ENCODE assay signal across 18 cellular contexts in the genomic region with DNA sequence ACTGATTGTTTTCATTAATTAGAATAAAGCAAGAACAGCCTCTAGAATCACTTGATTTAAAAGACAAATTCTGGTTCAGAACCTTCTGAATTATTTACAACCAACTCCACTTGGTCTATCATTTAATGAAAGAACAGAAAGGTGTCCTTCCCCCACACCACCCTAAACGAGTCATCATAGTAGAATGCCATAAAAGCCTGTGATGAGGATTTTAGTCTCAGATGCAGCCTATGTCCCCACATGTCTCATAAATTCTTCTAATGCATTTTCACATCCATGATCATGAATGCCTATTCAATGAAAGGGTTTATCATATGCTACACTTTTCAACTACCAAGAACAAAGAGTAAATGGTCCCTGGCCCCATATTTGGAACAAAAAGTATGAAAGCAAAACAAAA.
A peak's percentile ranks its signal among the peaks of the same experiment; 100 is the strongest.
DNase-seq lines count a peak whose midpoint lies in the region; ATAC-seq and TF ChIP-seq lines count a peak whose summit lies in the region.
"Had no signal": no experiment of that assay in that cellular context is flagged by ENCODE, and none has a peak within 500 bp of the region (broad histone marks: within the 10 kb centered on the region; RNA-seq: fewer than 3 reads in every experiment).

No MANE protein-coding gene starts in this region.

- no peak for TF ChIP-seq EP300 in tibial nerve (IDR thresholded peaks at IDR 0.05)

- no peaks in the 10 kb centered on the region for H3K4me1 ChIP-seq in foreskin keratinocyte
- H3K4me1 ChIP-seq in tibial nerve: peaks cover 0 to 11% (median 0%) of the 10 kb centered on the region in 4 donors
- H3K4me1 ChIP-seq: BE2C had no signal

- H3K9me3 ChIP-seq in tibial nerve: no peaks in the 10 kb centered on the region
- H3K9me3 ChIP-seq: BE2C had no signal

- no peak for TF ChIP-seq CTCF in foreskin keratinocyte (conservative IDR thresholded peaks at IDR 0.05)
- no peak for TF ChIP-seq CTCF in tibial nerve (IDR thresholded peaks at IDR 0.05)

- 0 to 3% methylated on average over 1 of the region's 1 CpG for WGBS in tibial nerve, 2 donors

- DNase-seq in EL: peak; percentile 50
- DNase-seq in M059J (ENCODE audit: low read depth): peak; percentile 47
- DNase-seq in foreskin keratinocyte: peak in 1 of 2 donors; percentile 56
- DNase-seq in tibial nerve (ENCODE audit: low spot score in 2 of 2): no peak
- DNase-seq in inferior parietal cortex (ENCODE audit: extremely low spot score): no peak
- DNase-seq in substantia nigra (lab: John Stamatoyannopoulos, UW): no peak
- no peak for DNase-seq in central memory CD4-positive, alpha-beta T cell
- DNase-seq: BE2C; CD4-positive, alpha-beta memory T cell; DMS79; GDM1; NCI-H1436 treated with DMSO at 0.1 percent for 48 hours; NCI-H2029 treated with DMSO at 0.1 percent for 48 hours; NCI-H82 had no signal

- peak; percentile 39 for ATAC-seq in foreskin keratinocyte
- ATAC-seq: GM12878, HCT116, K562 had no signal

- H3K27ac ChIP-seq in foreskin keratinocyte (no peak overlapping the region), tibial nerve (peak overlapping the region; percentile 32 to 90 (median 71)), substantia nigra (ENCODE audit: low read depth, low read length, poor library complexity, severe bottlenecking) (no peak overlapping the region)
- H3K27ac ChIP-seq: SK-N-MC had no signal

- TF ChIP-seq POLR2A in tibial nerve (IDR thresholded peaks at IDR 0.05): no peak

- H3K27me3 ChIP-seq in foreskin keratinocyte (no peaks in the 10 kb centered on the region), tibial nerve (no peaks in the 10 kb centered on the region)
- H3K27me3 ChIP-seq: BE2C had no signal

- no peak overlapping the region for H3K4me3 ChIP-seq in tibial nerve
- H3K4me3 ChIP-seq: GM12878, K562, SK-N-MC had no signal

- no peaks in the 10 kb centered on the region for H3K36me3 ChIP-seq in tibial nerve
- H3K36me3 ChIP-seq: BE2C had no signal

Comparison
In these comparisons a context has a peak if more than half of its experiments do, and no peak if none do; other contexts are left out.
1. DNase-seq: peak in EL (single experiment) and M059J (single experiment); none in tibial nerve (0 of 2), inferior parietal cortex (single experiment), substantia nigra (0 of 49) and central memory CD4-positive, alpha-beta T cell (single experiment).
2. H3K27ac ChIP-seq: peak in tibial nerve (4 of 4); none in foreskin keratinocyte (single experiment) and substantia nigra (single experiment).